Comparison of ENCODE assay signal across 20 cellular contexts in genomic region chr1:164608651-164609057, GRCh38. TPM values are rescaled to one million over a fixed set of nuclear protein-coding genes. Genes with fewer than 3 reads are reported as not detected.
A peak's percentile ranks its signal among the peaks of the same experiment; 100 is the strongest.
DNase-seq lines count a peak whose midpoint lies in the region; ATAC-seq and TF ChIP-seq lines count a peak whose summit lies in the region.
"Had no signal": no experiment of that assay in that cellular context is flagged by ENCODE, and none has a peak within 500 bp of the region (broad histone marks: within the 10 kb centered on the region; RNA-seq: fewer than 3 reads in every experiment).

No MANE protein-coding gene starts in this region.

- ATAC-seq in Right ventricle myocardium inferior, result peak; percentile 24
- no peak for ATAC-seq in right cardiac atrium
- ATAC-seq: activated CD8-positive, alpha-beta T cell treated with anti-CD3 and anti-CD28 coated beads for 36 hours; lower lobe of right lung; stimulated activated naive CD8-positive, alpha-beta T cell treated with anti-CD3 and anti-CD28 coated beads, Interleukin-15, Interleukin-2, amounts not matched to agents 100 U/mL and 50 U/mL, for 24 hours had no signal

- no peak for TF ChIP-seq CTCF in uterus (IDR thresholded peaks at IDR 0.05)

- no peak for TF ChIP-seq POLR2A in uterus (IDR thresholded peaks at IDR 0.05)

- no peaks in the 10 kb centered on the region for H3K9me3 ChIP-seq in right cardiac atrium (ENCODE audit: control insufficient read depth, low read length)
- no peaks in the 10 kb centered on the region for H3K9me3 ChIP-seq in uterus
- no peaks in the 10 kb centered on the region for H3K9me3 ChIP-seq in effector memory CD4-positive, alpha-beta T cell (ENCODE audit: control insufficient read depth, low read length)
- H3K9me3 ChIP-seq: esophagus squamous epithelium, lower lobe of right lung had no signal

- no peak for DNase-seq in Right ventricle myocardium inferior (ENCODE audit: missing footprints)
- DNase-seq in right cardiac atrium, result no peak
- peak; percentile 37 for DNase-seq in dedifferentiated amniotic fluid mesenchymal stem cell (ENCODE audit: extremely low spot score)
- peak; percentile 13 for DNase-seq in myocyte (ENCODE audit: low read depth)
- DNase-seq in uterus, result no peak
- no peak for DNase-seq in activated CD4-positive, CD25-positive, alpha-beta regulatory T cell treated with anti-CD3 and anti-CD28 coated beads, Interleukin-2, amount 50 U/mL, for 72 hours
- DNase-seq in effector memory CD4-positive, alpha-beta T cell, result no peak
- DNase-seq in activated CD4-positive, alpha-beta T cell treated with anti-CD3 and anti-CD28 coated beads for 48 hours, result no peak
- DNase-seq: 8988T; activated CD8-positive, alpha-beta T cell treated with anti-CD3 and anti-CD28 coated beads for 36 hours; aorta; CD8-positive, alpha-beta memory T cell; esophagus squamous epithelium; KBM-7; lower lobe of right lung; NCI-H1417; SIG-M5; small intestine; stimulated activated naive CD8-positive, alpha-beta T cell treated with anti-CD3 and anti-CD28 coated beads, Interleukin-15, Interleukin-2, amounts not matched to agents 100 U/mL and 50 U/mL, for 24 hours had no signal

- H3K36me3 ChIP-seq in uterus, result no peaks in the 10 kb centered on the region
- no peaks in the 10 kb centered on the region for H3K36me3 ChIP-seq in effector memory CD4-positive, alpha-beta T cell (ENCODE audit: control insufficient read depth, insufficient read depth, low read length)
- H3K36me3 ChIP-seq: esophagus squamous epithelium, lower lobe of right lung had no signal

- H3K4me1 ChIP-seq in right cardiac atrium (ENCODE audit: control insufficient read depth, insufficient read depth, low read length), result peaks cover 20% of the 10 kb centered on the region
- H3K4me1 ChIP-seq in uterus, result peaks cover 32 to 35% of the 10 kb centered on the region in 2 donors
- no peaks in the 10 kb centered on the region for H3K4me1 ChIP-seq in effector memory CD4-positive, alpha-beta T cell (ENCODE audit: control insufficient read depth, insufficient read depth, low read length, poor library complexity, severe bottlenecking)

- H3K4me3 ChIP-seq in right cardiac atrium (ENCODE audit: low read length) (no peak overlapping the region), uterus (no peak overlapping the region)
- no peak overlapping the region for H3K4me3 ChIP-seq in effector memory CD4-positive, alpha-beta T cell (ENCODE audit: insufficient read depth, low read depth, low read length, poor library complexity, severe bottlenecking)
- H3K4me3 ChIP-seq: esophagus squamous epithelium, lower lobe of right lung had no signal

- intact Hi-C loops in Right ventricle myocardium inferior (cut with DNase I), result no loop called here
- intact Hi-C loops in right cardiac atrium (cut with DNase I), result no loop called here
- intact Hi-C loops in uterus (cut with DNase I; ENCODE audit: low total_unique reads), result no loop called here

- no peaks in the 10 kb centered on the region for H3K27me3 ChIP-seq in right cardiac atrium (ENCODE audit: control insufficient read depth, insufficient read depth)
- no peaks in the 10 kb centered on the region for H3K27me3 ChIP-seq in uterus
- no peaks in the 10 kb centered on the region for H3K27me3 ChIP-seq in effector memory CD4-positive, alpha-beta T cell (replicated peaks; ENCODE audit: control insufficient read depth, insufficient read depth, low read length, poor library complexity, severe bottlenecking)
- H3K27me3 ChIP-seq: esophagus squamous epithelium had no signal

- H3K27ac ChIP-seq in right cardiac atrium (ENCODE audit: low read length), result no peak overlapping the region
- peak overlapping the region; percentile 75 to 83 for H3K27ac ChIP-seq in uterus
- no peak overlapping the region for H3K27ac ChIP-seq in effector memory CD4-positive, alpha-beta T cell (ENCODE audit: insufficient read depth, low read length, poor library complexity, severe bottlenecking)
- H3K27ac ChIP-seq: lower lobe of right lung had no signal

RNA-seq across cellular contexts. Expression of gene PBX1, which starts 49.7 kb away (rescaled TPM):
- 78.8 TPM for total RNA-seq in Right ventricle myocardium inferior
- 10 to 100 TPM; 75.7 to 81.6 (median 77.8) TPM for total RNA-seq in right cardiac atrium
- 19.8 TPM for polyA plus RNA-seq in right cardiac atrium
- total RNA-seq in myocyte, result 4.6 and 7.0 TPM in 2 replicates
- 4.6 TPM for polyA plus RNA-seq in myocyte (2012)
- total RNA-seq in uterus, result 100 to 1,000 TPM; 122 to 831 (median 207) TPM
- total RNA-seq: activated CD8-positive, alpha-beta T cell treated with anti-CD3 and anti-CD28 coated beads for 36 hours; activated T-helper 2 cell treated with anti-CD3 and anti-CD28 coated beads, Interferon-gamma antibody, Interleukin-2, Interleukin-4, amounts not matched to agents 10 μg/mL and 5 μg/mL and 100 μg/mL, durations not matched to agents 14 hours and 24 hours and 36 hours had no signal

Comparison
In these comparisons a context has a peak if more than half of its experiments do, and no peak if none do; other contexts are left out.
1. DNase-seq: peak in dedifferentiated amniotic fluid mesenchymal stem cell (single experiment) and myocyte (single experiment); none in Right ventricle myocardium inferior (single experiment), right cardiac atrium (0 of 3), uterus (0 of 2), activated CD4-positive, CD25-positive, alpha-beta regulatory T cell treated with anti-CD3 and anti-CD28 coated beads, Interleukin-2, amount 50 U/mL, for 72 hours (single experiment), effector memory CD4-positive, alpha-beta T cell (0 of 3) and activated CD4-positive, alpha-beta T cell treated with anti-CD3 and anti-CD28 coated beads for 48 hours (single experiment).
2. H3K27ac ChIP-seq: peak in uterus (2 of 2); none in right cardiac atrium (single experiment) and effector memory CD4-positive, alpha-beta T cell (single experiment).